In genomic region chr9:87515588-87516221, GRCh38 we compare ENCODE assay signal across 1 cellular context.
TF ChIP-seq lines count a peak whose summit lies in the region.

No MANE protein-coding gene starts in this region.

TF ChIP-seq in H1, 55 proteins besides CTCF, POLR2A, EP300 and RAD21 (continued from another document):
- TF ChIP-seq CHD7 (IDR thresholded peaks at IDR 0.05; ENCODE audit: insufficient replicate concordance, low read length) (no peak), USF2 (IDR thresholded peaks at IDR 0.05; ENCODE audit: low read length) (no peak), NANOG (IDR thresholded peaks at IDR 0.05; ENCODE audit: insufficient read depth, low read depth, low read length, poor library complexity, severe bottlenecking) (no peak), SP1 (IDR thresholded peaks at IDR 0.05; ENCODE audit: low read depth, low read length) (no peak), SUZ12 (IDR thresholded peaks at IDR 0.05; ENCODE audit: low read length) (no peak)
